8 cellular contexts compared by ENCODE assay signal in genomic region chr2:231648579-231649174, GRCh38. TPM values are rescaled to one million over a fixed set of nuclear protein-coding genes. Genes with fewer than 3 reads are reported as not detected.
DNase-seq lines count a peak whose midpoint lies in the region; ATAC-seq and TF ChIP-seq lines count a peak whose summit lies in the region.

No MANE protein-coding gene starts in this region.

- H3K36me3 Mint-ChIP-seq in activated naive CD8-positive, alpha-beta T cell treated with anti-CD3 and anti-CD28 coated beads, Interleukin-2, amount 50 U/mL, for 24 hours (ENCODE audit: low read depth), result no peaks in the 10 kb centered on the region

- H3K36me3 ChIP-seq in SJCRH30 (no peaks in the 10 kb centered on the region), hepatocyte (replicated peaks; ENCODE audit: insufficient read depth, low read depth) (no peaks in the 10 kb centered on the region)

- DNase-seq in DMS 273 (lab: John Stamatoyannopoulos, UW; ENCODE audit: unreplicated experiment), result peak; percentile 74
- no peak for DNase-seq in DMS 273 treated with DMSO at 0.1 percent for 48 hours (lab: John Stamatoyannopoulos, UW)
- peak; percentile 70 for DNase-seq in HK-2 (ENCODE audit: unreplicated experiment)
- DNase-seq in SJCRH30, result peak; percentile 42 to 61
- DNase-seq in activated naive CD8-positive, alpha-beta T cell treated with anti-CD3 and anti-CD28 coated beads, Interleukin-2, amount 50 U/mL, for 24 hours, result peak; percentile 75
- DNase-seq in hepatocyte (ENCODE audit: low spot score), result peak; percentile 84
- peak; percentile 59 for DNase-seq in stimulated activated CD4-positive, alpha-beta T cell treated with anti-CD3 and anti-CD28 coated beads, Interleukin-1b, Interleukin-23, amount 100 ng/mL, for 48 hours

- H3K27ac ChIP-seq in SJCRH30, result no peak overlapping the region
- no peak overlapping the region for H3K27ac ChIP-seq in hepatocyte

- peak; percentile 96 for ATAC-seq in activated naive CD8-positive, alpha-beta T cell treated with anti-CD3 and anti-CD28 coated beads, Interleukin-2, amount 50 U/mL, for 24 hours
- ATAC-seq in GM19395 (IDR thresholded peaks at IDR 0.05; ENCODE audit: unreplicated experiment), result no peak

- H4K20me1 ChIP-seq in hepatocyte (ENCODE audit: insufficient read depth, poor library complexity, severe bottlenecking), result no peaks in the 10 kb centered on the region

- no peaks in the 10 kb centered on the region for H3K9me3 Mint-ChIP-seq in activated naive CD8-positive, alpha-beta T cell treated with anti-CD3 and anti-CD28 coated beads, Interleukin-2, amount 50 U/mL, for 24 hours

- 72% methylated on average over 9 of the region's 9 CpGs for WGBS in hepatocyte (ENCODE audit: low lambda C conversion rate, missing lambda C conversion rate)

- peaks cover 7% of the 10 kb centered on the region for H3K4me1 Mint-ChIP-seq in activated naive CD8-positive, alpha-beta T cell treated with anti-CD3 and anti-CD28 coated beads, Interleukin-2, amount 50 U/mL, for 24 hours

- no peak overlapping the region for H3K27ac Mint-ChIP-seq in activated naive CD8-positive, alpha-beta T cell treated with anti-CD3 and anti-CD28 coated beads, Interleukin-2, amount 50 U/mL, for 24 hours

- H3K4me2 ChIP-seq in hepatocyte, result no peak overlapping the region

- H2AFZ ChIP-seq in hepatocyte, result no peak overlapping the region

- H3K9me2 ChIP-seq in hepatocyte (replicated peaks; ENCODE audit: insufficient read depth), result no peaks in the 10 kb centered on the region

- H3K4me1 ChIP-seq in SJCRH30 (peaks cover 1% of the 10 kb centered on the region; the same call in 1 of the 2 replicates), hepatocyte (ENCODE audit: insufficient read depth) (peaks cover under 1% of the 10 kb centered on the region)

- H3K79me2 ChIP-seq in hepatocyte, result no peaks in the 10 kb centered on the region

- H3K4me3 ChIP-seq in SJCRH30 (no peak overlapping the region), hepatocyte (no peak overlapping the region)

- H3K27me3 ChIP-seq in SJCRH30 (peaks cover 13% of the 10 kb centered on the region), hepatocyte (no peaks in the 10 kb centered on the region)

- no peak overlapping the region for H3K4me3 Mint-ChIP-seq in activated naive CD8-positive, alpha-beta T cell treated with anti-CD3 and anti-CD28 coated beads, Interleukin-2, amount 50 U/mL, for 24 hours

- H3K9me3 ChIP-seq in SJCRH30 (replicated peaks) (no peaks in the 10 kb centered on the region), hepatocyte (ENCODE audit: low read depth) (no peaks in the 10 kb centered on the region)

- TF ChIP-seq CTCF in hepatocyte (IDR thresholded peaks at IDR 0.05; ENCODE audit: poor library complexity), result peak; percentile 64

- H3K27me3 Mint-ChIP-seq in activated naive CD8-positive, alpha-beta T cell treated with anti-CD3 and anti-CD28 coated beads, Interleukin-2, amount 50 U/mL, for 24 hours, result no peaks in the 10 kb centered on the region

RNA-seq across cellular contexts. Expression of gene TEX44, which starts 56.0 kb away (rescaled TPM):
- not detected in 2 replicates for total RNA-seq in SJCRH30 (2014; rRNA removed; shearing (Covaris generic))
- total RNA-seq in hepatocyte, result not detected in 2 replicates
- polyA plus RNA-seq in hepatocyte, result not detected in 2 replicates

RNA-seq across cellular contexts. Expression of gene PTMA, which starts 59.6 kb away (rescaled TPM):
- 1,694 and 1,855 TPM in 2 replicates for total RNA-seq in SJCRH30 (2014; rRNA removed; shearing (Covaris generic))
- total RNA-seq in hepatocyte, result 615 and 727 TPM in 2 replicates
- 597 and 705 TPM in 2 replicates for polyA plus RNA-seq in hepatocyte
